In genomic region chr18:33755918-33756590, GRCh38 we compare ENCODE assay signal across 11 cellular contexts.
DNase-seq lines count a peak whose midpoint lies in the region; ATAC-seq and TF ChIP-seq lines count a peak whose summit lies in the region.
"Had no signal": no experiment of that assay in that cellular context is flagged by ENCODE, and none has a peak within 500 bp of the region (broad histone marks: within the 10 kb centered on the region; RNA-seq: fewer than 3 reads in every experiment).

No MANE protein-coding gene starts in this region.

- no peak overlapping the region for H3K27ac Mint-ChIP-seq in activated naive CD4-positive, alpha-beta T cell treated with anti-CD3 and anti-CD28 coated beads, Interleukin-2, amount 10 ng/mL, durations not matched to agents 7 days and 5 days
- H3K27ac Mint-ChIP-seq: activated B cell treated with CpG ODN at 0.5 μM for 24 hours had no signal

- POLR2A ChIA-PET in AG04450 (lab: Yijun Ruan, JAX), result interaction anchor here (0.7 kb wide), 1 partner anchor 36 kb away, joined by 4 read pairs; no protein-coding TSS in a partner anchor

- H3K27ac ChIP-seq in AG04450 (ENCODE audit: low read depth, low read length) (no peak overlapping the region), SJCRH30 (no peak overlapping the region)
- H3K27ac ChIP-seq: heart left ventricle had no signal

- peak; percentile 69 for DNase-seq in AG04450 (ENCODE audit: low read depth, low spot score)
- peak; percentile 58 for DNase-seq in HPDE6-E6E7 (ENCODE audit: extremely low spot score)
- peak; percentile 12 to 31 for DNase-seq in SJCRH30
- peak; percentile 46 for DNase-seq in glomerular visceral epithelial cell (ENCODE audit: extremely low spot score)
- DNase-seq in activated naive CD4-positive, alpha-beta T cell treated with anti-CD3 and anti-CD28 coated beads, Interleukin-2, amount 10 ng/mL, durations not matched to agents 7 days and 5 days, result no peak
- DNase-seq: activated B cell treated with CpG ODN at 0.5 μM for 24 hours, DND-41 had no signal

- H3K4me1 ChIP-seq in SJCRH30, result no peaks in the 10 kb centered on the region

- H3K27me3 Mint-ChIP-seq in activated naive CD4-positive, alpha-beta T cell treated with anti-CD3 and anti-CD28 coated beads, Interleukin-2, amount 10 ng/mL, durations not matched to agents 7 days and 5 days, result no peaks in the 10 kb centered on the region
- H3K27me3 Mint-ChIP-seq: activated B cell treated with CpG ODN at 0.5 μM for 24 hours had no signal

- H3K4me3 ChIP-seq in AG04450 (ENCODE audit: low read depth, low read length) (no peak overlapping the region), SJCRH30 (no peak overlapping the region)
- H3K4me3 ChIP-seq: heart left ventricle had no signal

- TF ChIP-seq CTCF in AG04450 (IDR thresholded peaks at IDR 0.05; ENCODE audit: low read depth, low read length), result no peak

- ATAC-seq in GM21528 (IDR thresholded peaks at IDR 0.05; ENCODE audit: low FRiP score, unreplicated experiment) (no peak), HG02678 (IDR thresholded peaks at IDR 0.05; ENCODE audit: unreplicated experiment) (no peak), GM21717 (IDR thresholded peaks at IDR 0.05; ENCODE audit: unreplicated experiment) (no peak)

- H3K27me3 ChIP-seq in AG04450 (ENCODE audit: control insufficient read depth, insufficient read depth, low read length) (no peaks in the 10 kb centered on the region), SJCRH30 (no peaks in the 10 kb centered on the region)
- H3K27me3 ChIP-seq: heart left ventricle had no signal

- no peaks in the 10 kb centered on the region for H3K36me3 ChIP-seq in SJCRH30
- H3K36me3 ChIP-seq: heart left ventricle had no signal

- H3K36me3 Mint-ChIP-seq in activated naive CD4-positive, alpha-beta T cell treated with anti-CD3 and anti-CD28 coated beads, Interleukin-2, amount 10 ng/mL, durations not matched to agents 7 days and 5 days, result no peaks in the 10 kb centered on the region

- H3K4me1 Mint-ChIP-seq in activated naive CD4-positive, alpha-beta T cell treated with anti-CD3 and anti-CD28 coated beads, Interleukin-2, amount 10 ng/mL, durations not matched to agents 7 days and 5 days, result no peaks in the 10 kb centered on the region
- H3K4me1 Mint-ChIP-seq: activated B cell treated with CpG ODN at 0.5 μM for 24 hours had no signal

- H3K9me3 ChIP-seq in AG04450 (ENCODE audit: control insufficient read depth, insufficient read depth, low read length) (no peaks in the 10 kb centered on the region), SJCRH30 (replicated peaks) (no peaks in the 10 kb centered on the region)

- no peaks in the 10 kb centered on the region for H3K9me3 Mint-ChIP-seq in activated naive CD4-positive, alpha-beta T cell treated with anti-CD3 and anti-CD28 coated beads, Interleukin-2, amount 10 ng/mL, durations not matched to agents 7 days and 5 days
- H3K9me3 Mint-ChIP-seq: activated B cell treated with CpG ODN at 0.5 μM for 24 hours had no signal

- H3K4me3 Mint-ChIP-seq in activated naive CD4-positive, alpha-beta T cell treated with anti-CD3 and anti-CD28 coated beads, Interleukin-2, amount 10 ng/mL, durations not matched to agents 7 days and 5 days, result no peak overlapping the region
- H3K4me3 Mint-ChIP-seq: activated B cell treated with CpG ODN at 0.5 μM for 24 hours had no signal

- CTCF ChIA-PET in AG04450 (lab: Charles Lee), result interaction anchor here (1.6 kb wide), 1 partner anchor 524 kb away, joined by 3 read pairs; no protein-coding TSS in a partner anchor
- CTCF ChIA-PET in activated naive CD4-positive, alpha-beta T cell treated with anti-CD3 and anti-CD28 coated beads, Interleukin-2, amount 10 ng/mL, durations not matched to agents 7 days and 5 days (lab: Charles Lee), result no interaction called here
